In genomic region chr22:38309614-38310517, GRCh38 we compare ENCODE assay signal across 1 cellular context.
TF ChIP-seq lines count a peak whose summit lies in the region.

No MANE protein-coding gene starts in this region.

TF ChIP-seq in GM23338, 12 proteins besides CTCF, POLR2A, EP300 and RAD21 (continued from another document):
- TF ChIP-seq, protein P1, sequence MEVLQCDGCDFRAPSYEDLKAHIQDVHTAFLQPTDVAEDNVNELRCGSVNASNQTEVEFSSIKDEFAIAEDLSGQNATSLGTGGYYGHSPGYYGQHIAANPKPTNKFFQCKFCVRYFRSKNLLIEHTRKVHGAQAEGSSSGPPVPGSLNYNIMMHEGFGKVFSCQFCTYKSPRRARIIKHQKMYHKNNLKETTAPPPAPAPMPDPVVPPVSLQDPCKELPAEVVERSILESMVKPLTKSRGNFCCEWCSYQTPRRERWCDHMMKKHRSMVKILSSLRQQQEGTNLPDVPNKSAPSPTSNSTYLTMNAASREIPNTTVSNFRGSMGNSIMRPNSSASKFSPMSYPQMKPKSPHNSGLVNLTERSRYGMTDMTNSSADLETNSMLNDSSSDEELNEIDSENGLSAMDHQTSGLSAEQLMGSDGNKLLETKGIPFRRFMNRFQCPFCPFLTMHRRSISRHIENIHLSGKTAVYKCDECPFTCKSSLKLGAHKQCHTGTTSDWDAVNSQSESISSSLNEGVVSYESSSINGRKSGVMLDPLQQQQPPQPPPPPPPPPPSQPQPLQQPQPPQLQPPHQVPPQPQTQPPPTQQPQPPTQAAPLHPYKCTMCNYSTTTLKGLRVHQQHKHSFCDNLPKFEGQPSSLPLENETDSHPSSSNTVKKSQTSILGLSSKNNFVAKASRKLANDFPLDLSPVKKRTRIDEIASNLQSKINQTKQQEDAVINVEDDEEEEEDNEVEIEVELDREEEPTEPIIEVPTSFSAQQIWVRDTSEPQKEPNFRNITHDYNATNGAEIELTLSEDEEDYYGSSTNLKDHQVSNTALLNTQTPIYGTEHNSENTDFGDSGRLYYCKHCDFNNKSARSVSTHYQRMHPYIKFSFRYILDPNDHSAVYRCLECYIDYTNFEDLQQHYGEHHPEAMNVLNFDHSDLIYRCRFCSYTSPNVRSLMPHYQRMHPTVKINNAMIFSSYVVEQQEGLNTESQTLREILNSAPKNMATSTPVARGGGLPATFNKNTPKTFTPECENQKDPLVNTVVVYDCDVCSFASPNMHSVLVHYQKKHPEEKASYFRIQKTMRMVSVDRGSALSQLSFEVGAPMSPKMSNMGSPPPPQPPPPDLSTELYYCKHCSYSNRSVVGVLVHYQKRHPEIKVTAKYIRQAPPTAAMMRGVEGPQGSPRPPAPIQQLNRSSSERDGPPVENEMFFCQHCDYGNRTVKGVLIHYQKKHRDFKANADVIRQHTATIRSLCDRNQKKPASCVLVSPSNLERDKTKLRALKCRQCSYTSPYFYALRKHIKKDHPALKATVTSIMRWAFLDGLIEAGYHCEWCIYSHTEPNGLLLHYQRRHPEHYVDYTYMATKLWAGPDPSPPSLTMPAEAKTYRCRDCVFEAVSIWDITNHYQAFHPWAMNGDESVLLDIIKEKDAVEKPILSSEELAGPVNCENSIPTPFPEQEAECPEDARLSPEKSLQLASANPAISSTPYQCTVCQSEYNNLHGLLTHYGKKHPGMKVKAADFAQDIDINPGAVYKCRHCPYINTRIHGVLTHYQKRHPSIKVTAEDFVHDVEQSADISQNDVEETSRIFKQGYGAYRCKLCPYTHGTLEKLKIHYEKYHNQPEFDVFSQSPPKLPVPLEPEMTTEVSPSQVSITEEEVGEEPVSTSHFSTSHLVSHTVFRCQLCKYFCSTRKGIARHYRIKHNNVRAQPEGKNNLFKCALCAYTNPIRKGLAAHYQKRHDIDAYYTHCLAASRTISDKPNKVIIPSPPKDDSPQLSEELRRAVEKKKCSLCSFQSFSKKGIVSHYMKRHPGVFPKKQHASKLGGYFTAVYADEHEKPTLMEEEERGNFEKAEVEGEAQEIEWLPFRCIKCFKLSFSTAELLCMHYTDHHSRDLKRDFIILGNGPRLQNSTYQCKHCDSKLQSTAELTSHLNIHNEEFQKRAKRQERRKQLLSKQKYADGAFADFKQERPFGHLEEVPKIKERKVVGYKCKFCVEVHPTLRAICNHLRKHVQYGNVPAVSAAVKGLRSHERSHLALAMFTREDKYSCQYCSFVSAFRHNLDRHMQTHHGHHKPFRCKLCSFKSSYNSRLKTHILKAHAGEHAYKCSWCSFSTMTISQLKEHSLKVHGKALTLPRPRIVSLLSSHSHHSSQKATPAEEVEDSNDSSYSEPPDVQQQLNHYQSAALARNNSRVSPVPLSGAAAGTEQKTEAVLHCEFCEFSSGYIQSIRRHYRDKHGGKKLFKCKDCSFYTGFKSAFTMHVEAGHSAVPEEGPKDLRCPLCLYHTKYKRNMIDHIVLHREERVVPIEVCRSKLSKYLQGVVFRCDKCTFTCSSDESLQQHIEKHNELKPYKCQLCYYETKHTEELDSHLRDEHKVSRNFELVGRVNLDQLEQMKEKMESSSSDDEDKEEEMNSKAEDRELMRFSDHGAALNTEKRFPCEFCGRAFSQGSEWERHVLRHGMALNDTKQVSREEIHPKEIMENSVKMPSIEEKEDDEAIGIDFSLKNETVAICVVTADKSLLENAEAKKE (CRISPR knock-in tag; IDR thresholded peaks at IDR 0.05) = no peak
TF ChIP-seq in GM23338: peak in this region for 0.
